ENCODE assay signal across 9 cellular contexts in the genomic region with DNA sequence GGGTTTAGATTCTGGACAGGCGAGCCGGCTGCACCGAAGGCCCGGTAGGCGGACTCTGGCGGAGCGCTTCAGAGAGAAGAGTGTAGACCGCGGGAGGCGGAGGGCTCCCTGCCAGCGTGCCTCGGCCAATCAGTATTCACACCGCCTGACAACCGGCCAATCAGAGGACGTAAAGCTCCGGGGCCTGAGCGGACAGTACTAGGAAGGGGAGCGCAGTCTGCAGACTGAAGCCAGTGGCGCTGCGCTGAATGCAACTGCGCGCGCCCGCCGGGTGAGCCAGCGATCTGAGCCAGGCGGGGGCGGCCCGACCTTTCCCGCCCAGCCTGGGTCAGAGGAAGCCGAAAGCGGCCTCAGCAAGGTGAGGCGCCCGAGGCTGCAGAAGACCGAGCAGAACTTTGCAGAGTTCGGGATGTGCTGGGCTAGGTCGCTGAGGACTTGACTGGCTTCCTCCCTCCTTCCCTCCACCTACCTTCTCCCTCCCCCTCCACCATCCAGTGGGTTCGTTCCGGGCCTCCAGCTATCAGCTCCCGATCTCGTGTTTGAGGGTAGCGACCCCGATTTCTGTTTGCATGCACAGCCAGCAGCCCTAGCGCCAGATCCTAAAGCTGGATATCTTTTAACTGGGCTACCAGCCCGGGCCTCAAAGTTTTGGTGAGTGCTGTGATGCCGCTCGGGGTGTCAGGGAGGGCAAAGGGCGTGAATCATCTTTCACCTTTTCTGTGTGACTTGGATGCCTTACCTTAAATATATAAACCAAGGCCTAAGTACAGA. TPM values are rescaled to one million over a fixed set of nuclear protein-coding genes. Genes with fewer than 3 reads are reported as not detected.
DNase-seq lines count a peak whose midpoint lies in the region; ATAC-seq and TF ChIP-seq lines count a peak whose summit lies in the region.
"Had no signal": no experiment of that assay in that cellular context is flagged by ENCODE, and none has a peak within 500 bp of the region (broad histone marks: within the 10 kb centered on the region; RNA-seq: fewer than 3 reads in every experiment).

Gene DMRT2 (plus strand): TSS at position 233 of the 771 bp plus-strand sequence. CDS start 1,257 bp downstream, outside the sequence.

- peak within 1 kb of the TSS; percentile 64 for H3K4me3 Mint-ChIP-seq in chondrocyte (ENCODE audit: unreplicated experiment)

- no peak within 1 kb of the TSS for H3K27ac Mint-ChIP-seq in chondrocyte (ENCODE audit: unreplicated experiment)

- H3K27me3 Mint-ChIP-seq in chondrocyte (ENCODE audit: low read depth), result peaks cover 69% of the 10 kb centered on the region

- peaks cover 5% of the 10 kb centered on the region for H3K36me3 Mint-ChIP-seq in chondrocyte (ENCODE audit: low read depth)

- H3K9me3 Mint-ChIP-seq in chondrocyte (ENCODE audit: low read depth), result peaks cover 19% of the 10 kb centered on the region

- ATAC-seq in HG02938 (IDR thresholded peaks at IDR 0.05; ENCODE audit: unreplicated experiment) (peak; percentile 66), HG03095 (IDR thresholded peaks at IDR 0.05; ENCODE audit: unreplicated experiment) (no peak), GM18858 (IDR thresholded peaks at IDR 0.05; ENCODE audit: unreplicated experiment) (no peak)

- H3K4me3 ChIP-seq in skeletal muscle cell (ENCODE audit: low read depth, low read length), result peak within 1 kb of the TSS; percentile 29
- H3K4me3 ChIP-seq: SK-N-MC had no signal

- DNase-seq in GM10248 (ENCODE audit: extremely low spot score), result peak; percentile 64
- DNase-seq in NCI-H748 (lab: John Stamatoyannopoulos, UW; ENCODE audit: unreplicated experiment), result peak; percentile 98
- no peak for DNase-seq in chondrocyte (ENCODE audit: low spot score)
- DNase-seq in inferior parietal cortex (ENCODE audit: extremely low spot score), result peak; percentile 84
- peak; percentile 62 for DNase-seq in skeletal muscle cell (ENCODE audit: low read depth)

- TF ChIP-seq CTCF in GM10248 (IDR thresholded peaks at IDR 0.05; ENCODE audit: control extremely low read depth, extremely low read depth, low read depth, missing control alignments) (no peak), chondrocyte (IDR thresholded peaks at IDR 0.05) (no peak)

- POLR2A ChIA-PET in GM10248 (lab: Yijun Ruan, JAX), result no interaction called here

- peaks cover 24% of the 10 kb centered on the region for H3K4me1 Mint-ChIP-seq in chondrocyte (ENCODE audit: low read depth)

- CTCF ChIA-PET in GM10248 (lab: Yijun Ruan, JAX), result no interaction called here

RNA-seq across cellular contexts. Expression of gene DMRT2, which starts in this region (rescaled TPM):
- not detected in 3 replicates for total RNA-seq in chondrocyte
